In the genomic region with DNA sequence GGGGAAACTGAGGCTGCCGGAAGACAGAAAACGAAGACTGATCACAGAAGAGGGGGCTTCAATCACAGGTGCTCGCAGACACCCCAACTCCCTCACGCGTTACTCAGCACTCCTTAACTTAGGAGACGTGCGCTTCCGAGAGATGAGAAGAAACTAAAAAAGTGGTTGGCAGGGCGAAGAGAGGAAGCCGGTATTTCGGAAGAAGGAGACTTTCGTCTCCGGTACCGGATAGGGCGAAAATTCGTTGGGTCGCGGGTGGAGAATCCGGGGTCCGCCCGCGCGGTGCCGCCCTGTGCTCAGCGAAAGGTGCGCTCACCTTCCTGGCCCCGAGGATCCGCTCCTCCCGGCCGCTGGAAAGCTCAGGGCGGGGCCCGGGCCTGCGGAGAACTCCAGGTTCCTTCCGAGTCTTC, we compare ENCODE assay signal across 9 cellular contexts. TPM values are rescaled to one million over a fixed set of nuclear protein-coding genes. Genes with fewer than 3 reads are reported as not detected.
DNase-seq lines count a peak whose midpoint lies in the region; ATAC-seq and TF ChIP-seq lines count a peak whose summit lies in the region.
"Had no signal": no experiment of that assay in that cellular context is flagged by ENCODE, and none has a peak within 500 bp of the region (broad histone marks: within the 10 kb centered on the region; RNA-seq: fewer than 3 reads in every experiment).

No MANE protein-coding gene starts in this region.

- no peaks in the 10 kb centered on the region for H3K36me3 ChIP-seq in rectal smooth muscle tissue (ENCODE audit: control insufficient read depth, insufficient read depth, low read length)

- H3K4me3 ChIP-seq in fibroblast of the aortic adventitia (ENCODE audit: low read depth, low read length) (peak overlapping the region; percentile 82), rectal smooth muscle tissue (ENCODE audit: low read length) (peak overlapping the region; percentile 36)

- H3K9ac ChIP-seq in rectal smooth muscle tissue (ENCODE audit: low read length): no peak overlapping the region

- TF ChIP-seq CTCF in GM20000 (IDR thresholded peaks at IDR 0.05; ENCODE audit: extremely low read depth, missing control alignments): no peak
- TF ChIP-seq CTCF in fibroblast of the aortic adventitia (IDR thresholded peaks at IDR 0.05; ENCODE audit: insufficient read depth, low read length): no peak

- no peak for ATAC-seq in HG03159 (IDR thresholded peaks at IDR 0.05; ENCODE audit: unreplicated experiment)

- DNase-seq in GM20000 (ENCODE audit: low spot score) (peak; percentile 60), T1000 (lab: John Stamatoyannopoulos, UW) (peak; percentile 55), fibroblast of the aortic adventitia (ENCODE audit: low read depth) (peak; percentile 28), GDM1 (lab: John Stamatoyannopoulos, UW) (no peak), NCI-H2196 treated with DMSO at 0.1 percent for 48 hours (lab: John Stamatoyannopoulos, UW; ENCODE audit: unreplicated experiment) (no peak)
- DNase-seq in activated effector memory CD4-positive, alpha-beta T cell treated with anti-CD3 and anti-CD28 coated beads, Interleukin-2, amount 50 U/mL, for 16 hours: no peak
- DNase-seq: NK-92 treated with Interleukin-12 subunit alpha and Interleukin-12 subunit beta, amount 100 ng/mL, for 24 hours had no signal

- peaks cover under 1% of the 10 kb centered on the region for H3K4me1 ChIP-seq in rectal smooth muscle tissue (ENCODE audit: control insufficient read depth, insufficient read depth, low read length)

- peaks cover 51% of the 10 kb centered on the region for H3K27me3 ChIP-seq in rectal smooth muscle tissue (ENCODE audit: control insufficient read depth, insufficient read depth, low read length)

- H3K27ac ChIP-seq in rectal smooth muscle tissue (ENCODE audit: low read depth, low read length): no peak overlapping the region

RNA-seq across cellular contexts. Expression of a gene that starts 0.9 kb away (rescaled TPM):
- total RNA-seq in fibroblast of the aortic adventitia (ENCODE audit: low replicate concordance): 4.1 and 20.8 TPM in 2 replicates

RNA-seq across cellular contexts. Expression of a gene that starts 53.5 kb away (rescaled TPM):
- total RNA-seq in fibroblast of the aortic adventitia (ENCODE audit: low replicate concordance): 0.16 TPM in 1 of 2 replicates, not detected in the other

Comparison
In these comparisons a context has a peak if more than half of its experiments do, and no peak if none do; other contexts are left out.
1. DNase-seq: peak in GM20000 (single experiment), T1000 (single experiment) and fibroblast of the aortic adventitia (single experiment); none in GDM1 (single experiment), activated effector memory CD4-positive, alpha-beta T cell treated with anti-CD3 and anti-CD28 coated beads, Interleukin-2, amount 50 U/mL, for 16 hours (single experiment) and NCI-H2196 treated with DMSO at 0.1 percent for 48 hours (single experiment).